Comparison of ENCODE assay signal across 14 cellular contexts in genomic region chr9:92425578-92425977, GRCh38. TPM values are rescaled to one million over a fixed set of nuclear protein-coding genes. Genes with fewer than 3 reads are reported as not detected.
DNase-seq lines count a peak whose midpoint lies in the region; ATAC-seq and TF ChIP-seq lines count a peak whose summit lies in the region.
"Had no signal": no experiment of that assay in that cellular context is flagged by ENCODE, and none has a peak within 500 bp of the region (broad histone marks: within the 10 kb centered on the region; RNA-seq: fewer than 3 reads in every experiment).

No MANE protein-coding gene starts in this region.

- 10% methylated on average over 1 of the region's 1 CpG for WGBS in smooth muscle cell (ENCODE audit: low lambda C conversion rate)

- no peaks in the 10 kb centered on the region for H4K20me1 ChIP-seq in smooth muscle cell (ENCODE audit: low read depth)

- H3F3A ChIP-seq in smooth muscle cell (ENCODE audit: low read depth), result peaks cover 5% of the 10 kb centered on the region

- H3K27me3 ChIP-seq in smooth muscle cell (ENCODE audit: low read depth) (no peaks in the 10 kb centered on the region), H7 (ENCODE audit: control insufficient read depth, insufficient read depth, low read length) (no peaks in the 10 kb centered on the region)
- H3K27me3 ChIP-seq: gastrocnemius medialis had no signal

- TF ChIP-seq CTCF in fibroblast of pulmonary artery (IDR thresholded peaks at IDR 0.05; ENCODE audit: low read length, missing control alignments) (no peak), smooth muscle cell (IDR thresholded peaks at IDR 0.05; ENCODE audit: borderline replicate concordance, insufficient read depth, poor library complexity, severe bottlenecking) (no peak)

- no peak overlapping the region for H3K9ac ChIP-seq in smooth muscle cell (ENCODE audit: low read depth)

- DNase-seq in GM04503 (ENCODE audit: low read depth) (peak; percentile 37), fibroblast of pulmonary artery (ENCODE audit: low read depth) (peak; percentile 35), smooth muscle cell (lab: John Stamatoyannopoulos, UW; ENCODE audit: unreplicated experiment) (no peak), COLO668 (lab: John Stamatoyannopoulos, UW; ENCODE audit: unreplicated experiment) (no peak), H7 (no peak), cortex of kidney (lab: John Stamatoyannopoulos, UW) (no peak)
- DNase-seq: activated CD4-positive, alpha-beta T cell treated with anti-CD3 and anti-CD28 coated beads, Interleukin-2, amount 50 U/mL, for 4 hours; EL; gastrocnemius medialis; mucosa of descending colon; NCI-H2029 treated with DMSO at 0.1 percent for 48 hours had no signal

- H3K36me3 ChIP-seq in smooth muscle cell (ENCODE audit: low read depth) (no peaks in the 10 kb centered on the region), H7 (replicated peaks; ENCODE audit: control insufficient read depth, insufficient read depth, low read length) (no peaks in the 10 kb centered on the region)
- H3K36me3 ChIP-seq: gastrocnemius medialis had no signal

- no peaks in the 10 kb centered on the region for H3K79me2 ChIP-seq in smooth muscle cell (ENCODE audit: low read depth)

- H3K4me3 ChIP-seq in fibroblast of pulmonary artery (replicated peaks; ENCODE audit: low read depth, low read length) (no peak overlapping the region), smooth muscle cell (no peak overlapping the region), H7 (ENCODE audit: insufficient read depth, low read depth, low read length) (no peak overlapping the region)
- H3K4me3 ChIP-seq: gastrocnemius medialis, mucosa of descending colon had no signal

- H2AFZ ChIP-seq in smooth muscle cell (ENCODE audit: low read depth), result peak overlapping the region; percentile 64

- H3K4me1 ChIP-seq in smooth muscle cell (ENCODE audit: low read depth), result peaks cover 5% of the 10 kb centered on the region
- H3K4me1 ChIP-seq: gastrocnemius medialis had no signal

- peak overlapping the region; percentile 11 for H3K4me2 ChIP-seq in smooth muscle cell

- ATAC-seq in SK-N-SH treated with all-trans-retinoic acid at 6 μM for 48 hours, result peak; percentile 88
- no peak for ATAC-seq in HG03039 (IDR thresholded peaks at IDR 0.05; ENCODE audit: unreplicated experiment)
- ATAC-seq: gastrocnemius medialis, mucosa of descending colon had no signal

- no peaks in the 10 kb centered on the region for H3K9me3 ChIP-seq in smooth muscle cell (replicated peaks; ENCODE audit: low read depth)
- H3K9me3 ChIP-seq: gastrocnemius medialis, mucosa of descending colon had no signal

- peak overlapping the region; percentile 67 for H3K27ac ChIP-seq in smooth muscle cell (ENCODE audit: low read depth)
- H3K27ac ChIP-seq: gastrocnemius medialis had no signal

TF ChIP-seq in SK-N-SH treated with all-trans-retinoic acid at 6 μM for 48 hours, 23 proteins besides CTCF, POLR2A, EP300 and RAD21:
- TF ChIP-seq TCF4 (CRISPR knock-in tag; IDR thresholded peaks at IDR 0.05; ENCODE audit: borderline replicate concordance) (peak; percentile 62; the same call in 1 of the 2 replicates), ISL1 (CRISPR knock-in tag; IDR thresholded peaks at IDR 0.05) (0 out of 2 replicates have a peak, but pooled peaks have one; percentile 18), ZFP30 (CRISPR knock-in tag; IDR thresholded peaks at IDR 0.05) (no peak), TOX (CRISPR knock-in tag; IDR thresholded peaks at IDR 0.05; ENCODE audit: borderline replicate concordance) (0 out of 2 replicates have a peak, but pooled peaks have one; percentile 14)

RNA-seq across cellular contexts. Expression of gene OMD, which starts 1.3 kb away (rescaled TPM):
- not detected in 2 replicates for total RNA-seq in smooth muscle cell
- 0.17 TPM in 1 of 2 replicates, not detected in the other for polyA plus RNA-seq in smooth muscle cell
- not detected in 2 replicates for total RNA-seq in H7 (2014; rRNA removed; shearing (Covaris generic))
- polyA plus RNA-seq: CD14-positive monocyte had no signal

RNA-seq across cellular contexts. Expression of gene OGN, which starts 21.2 kb away (rescaled TPM):
- 27.4 and 67.9 TPM in 2 replicates for total RNA-seq in smooth muscle cell
- polyA plus RNA-seq in smooth muscle cell, result 11.2 and 27.8 TPM in 2 replicates
- total RNA-seq in H7 (2014; rRNA removed; shearing (Covaris generic)), result not detected in 2 replicates
- polyA plus RNA-seq: CD14-positive monocyte had no signal

RNA-seq across cellular contexts. Expression of gene ASPN, which starts 56.7 kb away (rescaled TPM):
- total RNA-seq in smooth muscle cell, result 17.0 and 42.9 TPM in 2 replicates
- 9.1 and 30.0 TPM in 2 replicates for polyA plus RNA-seq in smooth muscle cell
- total RNA-seq in H7 (2014; rRNA removed; shearing (Covaris generic)), result not detected in 2 replicates
- polyA plus RNA-seq: CD14-positive monocyte had no signal

Comparison
In these comparisons a context has a peak if more than half of its experiments do, and no peak if none do; other contexts are left out.
1. DNase-seq: peak in GM04503 (single experiment) and fibroblast of pulmonary artery (single experiment); none in smooth muscle cell (single experiment), COLO668 (single experiment), H7 (single experiment) and cortex of kidney (single experiment).
2. RNA of gene OGN, which starts 21.2 kb away (total RNA-seq): 27.4 to 67.9 TPM in smooth muscle cell; not detected in H7; every median in the first group is over 10 times any median in the second.
3. RNA of gene ASPN, which starts 56.7 kb away (total RNA-seq): 17.0 to 42.9 TPM in smooth muscle cell; not detected in H7; every median in the first group is over 10 times any median in the second.